In genomic region chr1:64517640-64518039, GRCh38 we compare ENCODE assay signal across 14 cellular contexts. TPM values are rescaled to one million over a fixed set of nuclear protein-coding genes. Genes with fewer than 3 reads are reported as not detected.
DNase-seq lines count a peak whose midpoint lies in the region; TF ChIP-seq lines count a peak whose summit lies in the region.
"Had no signal": no experiment of that assay in that cellular context is flagged by ENCODE, and none has a peak within 500 bp of the region (broad histone marks: within the 10 kb centered on the region; RNA-seq: fewer than 3 reads in every experiment).

No MANE protein-coding gene starts in this region.

- H3K27me3 ChIP-seq in brain microvascular endothelial cell (replicated peaks) (no peaks in the 10 kb centered on the region), mesenchymal stem cell (ENCODE audit: control insufficient read depth in 1 of 2, insufficient read depth in 1 of 2, low read length in 2 of 2) (no peaks in the 10 kb centered on the region), subcutaneous abdominal adipose tissue (ENCODE audit: control insufficient read depth in 5 of 5, insufficient read depth in 4 of 5, low read length in 5 of 5) (no peaks in the 10 kb centered on the region)

- H3K4me1 ChIP-seq in mesenchymal stem cell (ENCODE audit: control insufficient read depth, insufficient read depth, low read depth, low read length) (peaks cover 3% of the 10 kb centered on the region), subcutaneous abdominal adipose tissue (ENCODE audit: control insufficient read depth in 5 of 5, insufficient read depth in 5 of 5, low read length in 5 of 5) (peaks cover 0 to 71% (median 63%) of the 10 kb centered on the region in 5 donors)

- peaks cover 14% of the 10 kb centered on the region for H3K79me1 ChIP-seq in mesenchymal stem cell (replicated peaks; ENCODE audit: low read length, poor library complexity, severe bottlenecking)

- no peak overlapping the region for H2AFZ ChIP-seq in mesenchymal stem cell (ENCODE audit: low read depth, low read length)

- H3K4me2 ChIP-seq in mesenchymal stem cell (ENCODE audit: low read length, poor library complexity, severe bottlenecking), result no peak overlapping the region

- no peak overlapping the region for H2BK15ac ChIP-seq in mesenchymal stem cell (ENCODE audit: low read depth, poor library complexity, severe bottlenecking)

- H3K9me3 ChIP-seq in mesenchymal stem cell (ENCODE audit: control insufficient read depth, low read length), result no peaks in the 10 kb centered on the region
- H3K9me3 ChIP-seq in subcutaneous abdominal adipose tissue (ENCODE audit: control insufficient read depth in 5 of 5, low read length in 5 of 5), result no peaks in the 10 kb centered on the region

- WGBS in mesenchymal stem cell, result 100% methylated on average over 1 of the region's 2 CpGs

- peaks cover 4% of the 10 kb centered on the region for H3K27me3 Mint-ChIP-seq in activated naive CD4-positive, alpha-beta T cell treated with anti-CD3 and anti-CD28 coated beads, Interleukin-2, amount 10 ng/mL, durations not matched to agents 7 days and 5 days
- H3K27me3 Mint-ChIP-seq in activated naive CD4-positive, alpha-beta T cell treated with anti-CD3 and anti-CD28 coated beads for 36 hours (ENCODE audit: low read depth), result no peaks in the 10 kb centered on the region

- no peaks in the 10 kb centered on the region for H3K4me1 Mint-ChIP-seq in activated naive CD4-positive, alpha-beta T cell treated with anti-CD3 and anti-CD28 coated beads, Interleukin-2, amount 10 ng/mL, durations not matched to agents 7 days and 5 days
- peaks cover 8% of the 10 kb centered on the region for H3K4me1 Mint-ChIP-seq in activated naive CD4-positive, alpha-beta T cell treated with anti-CD3 and anti-CD28 coated beads for 36 hours (ENCODE audit: low read depth)

- peak overlapping the region; percentile 77 for H2AK5ac ChIP-seq in mesenchymal stem cell (ENCODE audit: low read length, severe bottlenecking)

- no peak for TF ChIP-seq CTCF in brain microvascular endothelial cell (IDR thresholded peaks at IDR 0.05; ENCODE audit: low read depth, low read length, missing control alignments)

- H2BK120ac ChIP-seq in mesenchymal stem cell (ENCODE audit: low read depth, low read length), result no peak overlapping the region

- H3K36me3 ChIP-seq in brain microvascular endothelial cell (replicated peaks) (no peaks in the 10 kb centered on the region), mesenchymal stem cell (ENCODE audit: control insufficient read depth in 1 of 2, insufficient read depth in 2 of 2, low read depth in 1 of 2, low read length in 2 of 2) (no peaks in the 10 kb centered on the region), subcutaneous abdominal adipose tissue (ENCODE audit: control insufficient read depth in 5 of 5, insufficient read depth in 5 of 5, low read length in 5 of 5) (no peaks in the 10 kb centered on the region)

- intact Hi-C loops in activated naive CD4-positive, alpha-beta T cell treated with anti-CD3 and anti-CD28 coated beads for 36 hours (cut with micrococcal nuclease), result no loop called here

- H3K4ac ChIP-seq in mesenchymal stem cell (ENCODE audit: low read depth in 1 of 2, low read length in 2 of 2), result no peak overlapping the region

- peak overlapping the region; percentile 4 for H3K27ac ChIP-seq in brain microvascular endothelial cell
- peak overlapping the region; percentile 33 for H3K27ac ChIP-seq in mesenchymal stem cell (ENCODE audit: low read length, poor library complexity, severe bottlenecking)
- peak overlapping the region; percentile 8 for H3K27ac ChIP-seq in subcutaneous abdominal adipose tissue (ENCODE audit: low read depth, low read length)

- H4K91ac ChIP-seq in mesenchymal stem cell (ENCODE audit: low read length), result no peak overlapping the region

- in situ Hi-C loops in brain microvascular endothelial cell (cut with HindIII; ENCODE audit: low pct_ligation_motif_present, low sequenced_read_pairs), result no loop called here

- no peak for DNase-seq in activated naive CD4-positive, alpha-beta T cell treated with anti-CD3 and anti-CD28 coated beads, Interleukin-2, amount 10 ng/mL, durations not matched to agents 7 days and 5 days
- no peak for DNase-seq in activated naive CD4-positive, alpha-beta T cell treated with anti-CD3 and anti-CD28 coated beads for 36 hours
- no peak for DNase-seq in brain microvascular endothelial cell
- no peak for DNase-seq in mesenchymal stem cell
- DNase-seq in stimulated activated CD4-positive, alpha-beta T cell treated with anti-CD3 and anti-CD28 coated beads, Interleukin-2, amount 100 ng/mL, for 24 hours, result no peak
- DNase-seq in stimulated activated CD4-positive, alpha-beta T cell treated with anti-CD3 and anti-CD28 coated beads, Interleukin-4, amount 100 ng/mL, for 24 hours, result no peak
- no peak for DNase-seq in dedifferentiated amniotic fluid mesenchymal stem cell (ENCODE audit: extremely low spot score)
- DNase-seq: 8988T, C1 segment of cervical spinal cord, KG1, NCI-H1092, NCI-H1694, NCI-H2107 had no signal

- no peaks in the 10 kb centered on the region for H3K36me3 Mint-ChIP-seq in activated naive CD4-positive, alpha-beta T cell treated with anti-CD3 and anti-CD28 coated beads, Interleukin-2, amount 10 ng/mL, durations not matched to agents 7 days and 5 days
- no peaks in the 10 kb centered on the region for H3K36me3 Mint-ChIP-seq in activated naive CD4-positive, alpha-beta T cell treated with anti-CD3 and anti-CD28 coated beads for 36 hours (ENCODE audit: low read depth)

- H3K4me3 ChIP-seq in brain microvascular endothelial cell (ENCODE audit: low read depth, low read length), result no peak overlapping the region
- H3K4me3 ChIP-seq in mesenchymal stem cell (ENCODE audit: insufficient read depth in 1 of 2, low read depth in 1 of 2, low read length in 2 of 2), result no peak overlapping the region
- H3K4me3 ChIP-seq in subcutaneous abdominal adipose tissue (ENCODE audit: low read depth in 1 of 5, low read length in 5 of 5), result no peak overlapping the region

- no peak overlapping the region for H2BK12ac ChIP-seq in mesenchymal stem cell (ENCODE audit: low read length in 2 of 2)

- peak overlapping the region; percentile 15 for H3K27ac Mint-ChIP-seq in activated naive CD4-positive, alpha-beta T cell treated with anti-CD3 and anti-CD28 coated beads, Interleukin-2, amount 10 ng/mL, durations not matched to agents 7 days and 5 days
- H3K27ac Mint-ChIP-seq in activated naive CD4-positive, alpha-beta T cell treated with anti-CD3 and anti-CD28 coated beads for 36 hours, result no peak overlapping the region

- no peak overlapping the region for H4K8ac ChIP-seq in mesenchymal stem cell (ENCODE audit: low read length)

- no peak overlapping the region for H3K18ac ChIP-seq in mesenchymal stem cell (ENCODE audit: low read depth in 1 of 2, low read length in 2 of 2)

- no peak overlapping the region for H3K14ac ChIP-seq in mesenchymal stem cell (ENCODE audit: low read length in 2 of 2)

- H3K9me3 Mint-ChIP-seq in activated naive CD4-positive, alpha-beta T cell treated with anti-CD3 and anti-CD28 coated beads, Interleukin-2, amount 10 ng/mL, durations not matched to agents 7 days and 5 days, result no peaks in the 10 kb centered on the region
- no peaks in the 10 kb centered on the region for H3K9me3 Mint-ChIP-seq in activated naive CD4-positive, alpha-beta T cell treated with anti-CD3 and anti-CD28 coated beads for 36 hours

- no peak overlapping the region for H3K9ac ChIP-seq in mesenchymal stem cell (ENCODE audit: low read length)
- H3K9ac ChIP-seq in subcutaneous abdominal adipose tissue (ENCODE audit: low read length in 5 of 5), result no peak overlapping the region

- CTCF ChIA-PET in activated naive CD4-positive, alpha-beta T cell treated with anti-CD3 and anti-CD28 coated beads, Interleukin-2, amount 10 ng/mL, durations not matched to agents 7 days and 5 days (lab: Charles Lee), result no interaction called here
- CTCF ChIA-PET in activated naive CD4-positive, alpha-beta T cell treated with anti-CD3 and anti-CD28 coated beads for 36 hours (lab: Charles Lee), result interaction anchor here (0.6 kb wide), 1 partner anchor 47 kb away, joined by 4 read pairs; no protein-coding TSS in a partner anchor

- H3K4me3 Mint-ChIP-seq in activated naive CD4-positive, alpha-beta T cell treated with anti-CD3 and anti-CD28 coated beads, Interleukin-2, amount 10 ng/mL, durations not matched to agents 7 days and 5 days, result no peak overlapping the region
- H3K4me3 Mint-ChIP-seq in activated naive CD4-positive, alpha-beta T cell treated with anti-CD3 and anti-CD28 coated beads for 36 hours, result no peak overlapping the region

- H3K23ac ChIP-seq in mesenchymal stem cell (ENCODE audit: low read length in 2 of 2), result no peak overlapping the region

- H2BK5ac ChIP-seq in mesenchymal stem cell (ENCODE audit: low read depth, low read length, poor library complexity, severe bottlenecking), result no peak overlapping the region

RNA-seq across cellular contexts. Expression of gene CACHD1, which starts 47.7 kb away (rescaled TPM):
- total RNA-seq in activated naive CD4-positive, alpha-beta T cell treated with anti-CD3 and anti-CD28 coated beads for 36 hours, result 1 to 10 TPM; 2.6 to 2.9 TPM
- 2.3 TPM for polyA plus RNA-seq in mesenchymal stem cell (2013, experiment 1 of 2)
- 2.3 TPM for polyA plus RNA-seq in mesenchymal stem cell (2013, experiment 2 of 2)
